ENCODE assay signal across 30 cellular contexts in the genomic region with DNA sequence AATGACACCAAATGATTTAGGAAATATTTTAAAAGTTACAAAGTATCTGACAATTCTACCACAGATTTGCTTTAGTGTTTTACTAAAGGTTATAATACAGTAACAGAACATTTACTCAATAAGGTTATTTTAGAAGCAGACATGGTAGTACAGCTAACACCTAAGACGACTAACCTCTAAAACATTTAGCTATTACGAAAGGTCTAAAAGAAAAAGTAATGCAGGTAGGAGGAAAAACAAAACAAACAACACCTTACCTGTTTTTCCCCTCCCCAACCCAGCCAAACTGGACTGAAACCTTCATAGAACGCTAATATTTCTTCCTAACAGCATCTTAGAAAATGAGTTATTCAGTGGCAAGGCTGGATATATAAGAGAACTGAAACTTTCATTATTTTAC.
"Had no signal": no experiment of that assay in that cellular context is flagged by ENCODE, and none has a peak within 500 bp of the region (broad histone marks: within the 10 kb centered on the region; RNA-seq: fewer than 3 reads in every experiment).

No MANE protein-coding gene starts in this region.

- H3K9me3 Mint-ChIP-seq: activated CD8-positive, alpha-beta T cell treated with anti-CD3 and anti-CD28 coated beads for 36 hours; activated naive CD8-positive, alpha-beta T cell treated with anti-CD3 and anti-CD28 coated beads for 36 hours; activated T-cell treated with anti-CD3 and anti-CD28 coated beads, Interleukin-2, amount 50 U/mL, for 72 hours; activated T-helper 17 cell treated with anti-CD3 and anti-CD28 coated beads, Interleukin-2, amount 50 U/mL, for 72 hours had no signal

- H3K27ac Mint-ChIP-seq: activated CD8-positive, alpha-beta T cell treated with anti-CD3 and anti-CD28 coated beads for 36 hours; activated naive CD8-positive, alpha-beta T cell treated with anti-CD3 and anti-CD28 coated beads for 36 hours; activated T-cell treated with anti-CD3 and anti-CD28 coated beads, Interleukin-2, amount 50 U/mL, for 72 hours; activated T-helper 17 cell treated with anti-CD3 and anti-CD28 coated beads, Interleukin-2, amount 50 U/mL, for 72 hours had no signal

- H3K4me1 Mint-ChIP-seq: activated naive CD8-positive, alpha-beta T cell treated with anti-CD3 and anti-CD28 coated beads for 36 hours; activated T-helper 17 cell treated with anti-CD3 and anti-CD28 coated beads, Interleukin-2, amount 50 U/mL, for 72 hours had no signal

- H3K36me3 ChIP-seq: WERI-Rb-1 had no signal

- H3K27ac ChIP-seq: Peyer's patch, SJCRH30, SK-N-MC, WERI-Rb-1 had no signal

- DNase-seq: activated CD4-positive, alpha-beta T cell treated with anti-CD3 and anti-CD28 coated beads for 1 hour; activated CD4-positive, alpha-beta T cell treated with anti-CD3 and anti-CD28 coated beads for 48 hours; activated CD4-positive, CD25-positive, alpha-beta regulatory T cell; activated CD8-positive, alpha-beta T cell treated with anti-CD3 and anti-CD28 coated beads for 36 hours; activated effector memory CD4-positive, alpha-beta T cell treated with anti-CD3 and anti-CD28 coated beads, Interleukin-2, amount 50 U/mL, for 16 hours; activated naive CD4-positive, alpha-beta T cell; activated naive CD4-positive, alpha-beta T cell treated with anti-CD3 and anti-CD28 coated beads, Interleukin-2, amount 50 U/mL, for 16 hours; activated naive CD8-positive, alpha-beta T cell treated with anti-CD3 and anti-CD28 coated beads for 36 hours; activated T-cell treated with anti-CD3 and anti-CD28 coated beads, Interleukin-2, amount 50 U/mL, for 1 hour; activated T-cell treated with anti-CD3 and anti-CD28 coated beads, Interleukin-2, amount 50 U/mL, for 72 hours; amniotic stem cell; aorta; Kasumi-1; KG1; MM.1S; MV-4-11; NCI-H1092; NCI-H1417 treated with DMSO at 0.1 percent for 48 hours; NCI-H187 treated with DMSO at 0.1 percent for 48 hours; NCI-H2081; NCI-H2171 treated with DMSO at 0.1 percent for 48 hours; NCI-H345; NCI-H524 treated with DMSO at 0.1 percent for 48 hours; Peyer's patch; SHP77; SJCRH30; T1000; WERI-Rb-1 had no signal

- H3K9me3 ChIP-seq: Peyer's patch, SJCRH30 had no signal

- H3K4me3 ChIP-seq: Peyer's patch, SJCRH30, SK-N-MC had no signal

- ATAC-seq: activated CD8-positive, alpha-beta T cell treated with anti-CD3 and anti-CD28 coated beads for 36 hours; activated T-cell treated with anti-CD3 and anti-CD28 coated beads, Interleukin-2, amount 50 U/mL, for 72 hours; activated T-helper 17 cell treated with anti-CD3 and anti-CD28 coated beads, Interleukin-2, amount 50 U/mL, for 72 hours had no signal

- H3K27me3 ChIP-seq: Peyer's patch, SJCRH30 had no signal

- H3K4me3 Mint-ChIP-seq: activated CD8-positive, alpha-beta T cell treated with anti-CD3 and anti-CD28 coated beads for 36 hours; activated naive CD8-positive, alpha-beta T cell treated with anti-CD3 and anti-CD28 coated beads for 36 hours; activated T-cell treated with anti-CD3 and anti-CD28 coated beads, Interleukin-2, amount 50 U/mL, for 72 hours; activated T-helper 17 cell treated with anti-CD3 and anti-CD28 coated beads, Interleukin-2, amount 50 U/mL, for 72 hours had no signal

- H3K27me3 Mint-ChIP-seq: activated CD8-positive, alpha-beta T cell treated with anti-CD3 and anti-CD28 coated beads for 36 hours; activated naive CD8-positive, alpha-beta T cell treated with anti-CD3 and anti-CD28 coated beads for 36 hours; activated T-helper 17 cell treated with anti-CD3 and anti-CD28 coated beads, Interleukin-2, amount 50 U/mL, for 72 hours had no signal

- H3K4me1 ChIP-seq: Peyer's patch, SJCRH30 had no signal
